16 cellular contexts compared by ENCODE assay signal in genomic region chr5:172436874-172437369, GRCh38. TPM values are rescaled to one million over a fixed set of nuclear protein-coding genes. Genes with fewer than 3 reads are reported as not detected.
A peak's percentile ranks its signal among the peaks of the same experiment; 100 is the strongest.
DNase-seq lines count a peak whose midpoint lies in the region; ATAC-seq and TF ChIP-seq lines count a peak whose summit lies in the region.
"Had no signal": no experiment of that assay in that cellular context is flagged by ENCODE, and none has a peak within 500 bp of the region (broad histone marks: within the 10 kb centered on the region; RNA-seq: fewer than 3 reads in every experiment).

No MANE protein-coding gene starts in this region.

- H3K36me3 ChIP-seq in adipocyte (ENCODE audit: control insufficient read depth, insufficient read depth, low read length, severe bottlenecking) (no peaks in the 10 kb centered on the region), psoas muscle (ENCODE audit: insufficient read depth in 1 of 2, low read depth in 1 of 2) (no peaks in the 10 kb centered on the region)
- H3K36me3 ChIP-seq: neutrophil had no signal

- no peaks in the 10 kb centered on the region for H3K9me3 ChIP-seq in adipocyte (ENCODE audit: control insufficient read depth, low read length)
- H3K9me3 ChIP-seq in psoas muscle = no peaks in the 10 kb centered on the region
- H3K9me3 ChIP-seq: neutrophil had no signal

- H3K4me3 ChIP-seq in adipocyte (ENCODE audit: low read length) (no peak overlapping the region), psoas muscle (no peak overlapping the region)
- H3K4me3 ChIP-seq: skin epidermis had no signal

- ATAC-seq in left ventricle myocardium superior = peak; percentile 9
- ATAC-seq in psoas muscle = peak in 3 of 4 donors; percentile 5 to 29 (median 7)
- no peak for ATAC-seq in HG03460 (IDR thresholded peaks at IDR 0.05; ENCODE audit: unreplicated experiment)
- ATAC-seq: activated CD4-positive, CD25-positive, alpha-beta regulatory T cell treated with anti-CD3 and anti-CD28 coated beads, Interleukin-2, amount 50 U/mL, for 24 hours; activated CD8-positive, alpha-beta memory T cell treated with anti-CD3 and anti-CD28 coated beads, Interleukin-2, amount 10 ng/mL, durations not matched to agents 7 days and 5 days had no signal

- peak overlapping the region; percentile 22 for H3K9ac ChIP-seq in adipocyte (ENCODE audit: low read length)

- H3K4me1 ChIP-seq in adipocyte (ENCODE audit: control insufficient read depth, insufficient read depth, low read length) = peaks cover 54% of the 10 kb centered on the region
- peaks cover 7% of the 10 kb centered on the region for H3K4me1 ChIP-seq in psoas muscle

- H3K27ac ChIP-seq in psoas muscle = no peak overlapping the region
- H3K27ac ChIP-seq: neutrophil had no signal

- no peak for TF ChIP-seq CTCF in psoas muscle (IDR thresholded peaks at IDR 0.05)

- no peaks in the 10 kb centered on the region for H3K27me3 ChIP-seq in adipocyte (replicated peaks; ENCODE audit: control insufficient read depth, insufficient read depth, low read length)
- no peaks in the 10 kb centered on the region for H3K27me3 ChIP-seq in psoas muscle (ENCODE audit: insufficient read depth in 3 of 3, low read length in 2 of 3)

- 68 to 79% (median 75%) methylated on average over 9 of the region's 9 CpGs for WGBS in psoas muscle, 3 donors

- intact Hi-C loops in left ventricle myocardium superior (cut with micrococcal nuclease) = no loop called here
- intact Hi-C loops in psoas muscle (cut with DNase I) = no loop called here

- DNase-seq in Ammon's horn (ENCODE audit: low spot score) (peak; percentile 38), adipocyte (ENCODE audit: low read depth) (no peak), left ventricle myocardium superior (no peak), psoas muscle (no peak), T1000 (lab: John Stamatoyannopoulos, UW) (no peak)
- DNase-seq in activated CD8-positive, alpha-beta memory T cell treated with anti-CD3 and anti-CD28 coated beads, Interleukin-2, amount 50 U/mL, for 48 hours = no peak
- no peak for DNase-seq in central memory CD4-positive, alpha-beta T cell
- DNase-seq: activated CD8-positive, alpha-beta memory T cell treated with anti-CD3 and anti-CD28 coated beads, Interleukin-2, amount 10 ng/mL, durations not matched to agents 7 days and 5 days; effector CD4-positive, alpha-beta T cell; H7; mesendoderm; T-helper 2 cell had no signal

RNA-seq across cellular contexts. Expression of gene SH3PXD2B, which starts 17.4 kb away (rescaled TPM):
- total RNA-seq in left ventricle myocardium superior (5.0 TPM), psoas muscle (1 to 10 TPM; 2.5 to 5.3 (median 3.0) TPM)
- 1 to 10 TPM in 1 of 3 donors, under 1 TPM in 2; 0.58 to 2.5 (median 0.77) TPM for polyA plus RNA-seq in psoas muscle
